8 cellular contexts compared by ENCODE assay signal in the genomic region with DNA sequence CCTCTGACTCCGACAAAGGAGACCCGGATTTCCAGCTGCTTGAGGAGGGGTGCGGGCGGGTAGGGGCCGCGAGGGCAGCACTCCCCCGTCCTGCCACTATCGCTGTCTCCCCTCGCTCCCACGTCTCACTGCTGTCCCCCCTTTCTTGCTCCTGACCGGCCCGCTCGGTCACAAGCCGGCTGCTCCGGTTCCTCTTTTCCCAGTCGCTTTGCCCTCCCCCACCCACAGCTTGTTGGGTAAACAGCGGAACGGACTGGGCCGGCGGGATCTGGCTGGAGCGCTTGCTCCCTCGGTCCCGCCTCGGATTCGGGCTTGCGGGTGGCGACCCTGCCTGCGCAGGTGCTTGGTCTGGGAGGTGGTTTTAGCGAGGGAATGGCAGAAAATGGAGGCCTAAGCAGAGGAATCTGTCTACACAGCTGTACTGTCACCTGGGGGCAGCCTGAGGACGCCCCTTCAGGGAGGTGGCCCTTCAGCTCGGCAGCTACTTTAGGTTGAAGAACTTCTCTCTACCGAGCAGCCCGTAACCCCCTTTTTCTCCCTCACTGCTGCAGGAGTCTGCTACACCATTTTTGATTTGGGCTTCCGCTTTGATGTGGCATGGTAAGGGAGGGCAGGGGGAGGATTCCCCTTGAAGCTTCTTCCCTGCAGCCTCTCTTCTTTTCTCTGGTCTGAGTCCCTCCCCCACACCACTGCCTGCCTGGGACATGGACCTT. TPM values are rescaled to one million over a fixed set of nuclear protein-coding genes. Genes with fewer than 3 reads are reported as not detected.
DNase-seq lines count a peak whose midpoint lies in the region; ATAC-seq and TF ChIP-seq lines count a peak whose summit lies in the region.

No MANE protein-coding gene starts in this region.

- CTCF ChIA-PET in activated B cell treated with CpG ODN at 0.5 μM for 24 hours (lab: Charles Lee) = interaction anchor here (0.7 kb wide), 1 partner anchor 62 kb away, joined by 3 read pairs; no protein-coding TSS in a partner anchor

- H3K4me1 ChIP-seq in HUES48 (ENCODE audit: control insufficient read depth, insufficient read depth, low read length) (peaks cover 21% of the 10 kb centered on the region), mucosa of stomach (ENCODE audit: control insufficient read depth, insufficient read depth, low read length) (peaks cover 42% of the 10 kb centered on the region), urinary bladder (ENCODE audit: insufficient read depth) (no peaks in the 10 kb centered on the region)

- POLR2A ChIA-PET in activated B cell treated with CpG ODN at 0.5 μM for 24 hours (lab: Charles Lee) = interaction anchor here (0.5 to 3.3 kb wide), 15 partner anchors 9 to 325 kb away, joined by 3 to 23 read pairs (median 5); partner anchors contain the start of genes CCDC24, DMAP1, IPO13 and KDM4A

- peak overlapping the region; percentile 91 for H3K27ac Mint-ChIP-seq in activated B cell treated with CpG ODN at 0.5 μM for 24 hours

- no peak for TF ChIP-seq CTCF in activated B cell treated with CpG ODN at 0.5 μM for 24 hours (IDR thresholded peaks at IDR 0.05)
- TF ChIP-seq CTCF in epithelial cell of proximal tubule (conservative IDR thresholded peaks at IDR 0.05; ENCODE audit: low read depth, low read length) = no peak

- H3K9ac ChIP-seq in HUES48 (ENCODE audit: low read depth, low read length) = peak overlapping the region; percentile 88
- H3K9ac ChIP-seq in mucosa of stomach (ENCODE audit: low read length) = peak overlapping the region; percentile 90

- peaks cover 62% of the 10 kb centered on the region for H3K4me1 Mint-ChIP-seq in activated B cell treated with CpG ODN at 0.5 μM for 24 hours

- DNase-seq in DMS53 (lab: John Stamatoyannopoulos, UW) = peak; percentile 77
- DNase-seq in DMS53 treated with DMSO at 0.1 percent for 48 hours (lab: John Stamatoyannopoulos, UW; ENCODE audit: unreplicated experiment) = no peak
- peak; percentile 49 for DNase-seq in activated B cell treated with CpG ODN at 0.5 μM for 24 hours
- DNase-seq in epithelial cell of proximal tubule (ENCODE audit: low read depth) = no peak

- H3K9me3 Mint-ChIP-seq in activated B cell treated with CpG ODN at 0.5 μM for 24 hours = no peaks in the 10 kb centered on the region

- H3K4me3 Mint-ChIP-seq in activated B cell treated with CpG ODN at 0.5 μM for 24 hours = peak overlapping the region; percentile 92

- intact Hi-C loops in activated B cell treated with CpG ODN at 0.5 μM for 24 hours (cut with micrococcal nuclease) = loop anchor here (10.0 kb wide), 4 partner anchors 239 to 1641 kb away; partner anchors contain the start of genes CDC20, DMAP1, FOXJ3 and PPCS

- H3K27ac ChIP-seq in HUES48 (ENCODE audit: low read depth, low read length) = peak overlapping the region; percentile 84
- H3K27ac ChIP-seq in urinary bladder (ENCODE audit: low read depth) = peak overlapping the region; percentile 88

- peaks cover 47% of the 10 kb centered on the region for H3K36me3 Mint-ChIP-seq in activated B cell treated with CpG ODN at 0.5 μM for 24 hours (ENCODE audit: low read depth)

- H3K27me3 Mint-ChIP-seq in activated B cell treated with CpG ODN at 0.5 μM for 24 hours = no peaks in the 10 kb centered on the region

- H3K27me3 ChIP-seq in HUES48 (ENCODE audit: control insufficient read depth, insufficient read depth, low read length) = no peaks in the 10 kb centered on the region
- H3K27me3 ChIP-seq in mucosa of stomach (ENCODE audit: control insufficient read depth, insufficient read depth, low read length) = no peaks in the 10 kb centered on the region

- H3K4me3 ChIP-seq in HUES48 (ENCODE audit: low read depth, low read length) (peak overlapping the region; percentile 89), epithelial cell of proximal tubule (ENCODE audit: low read depth, low read length) (peak overlapping the region; percentile 98), mucosa of stomach (ENCODE audit: low read length) (peak overlapping the region; percentile 88), urinary bladder (ENCODE audit: low read depth, low read length) (peak overlapping the region; percentile 76)

- H3K36me3 ChIP-seq in HUES48 (ENCODE audit: control insufficient read depth, insufficient read depth, low read length) (peaks cover 44% of the 10 kb centered on the region), mucosa of stomach (ENCODE audit: control insufficient read depth, insufficient read depth, low read length) (peaks cover 6% of the 10 kb centered on the region), urinary bladder (ENCODE audit: insufficient read depth) (no peaks in the 10 kb centered on the region)

- H3K9me3 ChIP-seq in HUES48 (ENCODE audit: control insufficient read depth, insufficient read depth, low read length) (no peaks in the 10 kb centered on the region), mucosa of stomach (ENCODE audit: control insufficient read depth, low read length) (no peaks in the 10 kb centered on the region)

- WGBS in urinary bladder = 1% methylated on average over 34 of the region's 34 CpGs

- ATAC-seq in activated B cell treated with CpG ODN at 0.5 μM for 24 hours (ENCODE audit: low read depth) (peak; percentile 19), HG03139 (IDR thresholded peaks at IDR 0.05; ENCODE audit: unreplicated experiment) (no peak)

RNA-seq across cellular contexts. Expression of gene ATP6V0B, which starts 0.6 kb away (rescaled TPM):
- 75.5 and 80.9 TPM in 2 replicates for total RNA-seq in activated B cell treated with CpG ODN at 0.5 μM for 24 hours
- 139 and 262 TPM in 2 replicates for total RNA-seq in epithelial cell of proximal tubule
- total RNA-seq in urinary bladder = 44.4 TPM
- 120 TPM for polyA plus RNA-seq in urinary bladder

RNA-seq across cellular contexts. Expression of gene B4GALT2, which starts 3.6 kb away (rescaled TPM):
- 8.1 and 8.3 TPM in 2 replicates for total RNA-seq in activated B cell treated with CpG ODN at 0.5 μM for 24 hours
- 69.5 and 105 TPM in 2 replicates for total RNA-seq in epithelial cell of proximal tubule
- total RNA-seq in urinary bladder = 35.2 TPM
- 55.9 TPM for polyA plus RNA-seq in urinary bladder

RNA-seq across cellular contexts. Expression of gene DPH2, which starts 5.6 kb away (rescaled TPM):
- total RNA-seq in activated B cell treated with CpG ODN at 0.5 μM for 24 hours (47.3 and 51.6 TPM in 2 replicates), epithelial cell of proximal tubule (29.5 and 48.5 TPM in 2 replicates), urinary bladder (7.8 TPM)
- 21.7 TPM for polyA plus RNA-seq in urinary bladder

RNA-seq across cellular contexts. Expression of gene CCDC24, which starts 16.0 kb away (rescaled TPM):
- 8.1 and 15.1 TPM in 2 replicates for total RNA-seq in activated B cell treated with CpG ODN at 0.5 μM for 24 hours
- 6.6 and 7.3 TPM in 2 replicates for total RNA-seq in epithelial cell of proximal tubule
- total RNA-seq in urinary bladder = 2.8 TPM
- polyA plus RNA-seq in urinary bladder = 7.2 TPM

RNA-seq across cellular contexts. Expression of gene IPO13, which starts 28.7 kb away (rescaled TPM):
- 18.0 and 24.8 TPM in 2 replicates for total RNA-seq in activated B cell treated with CpG ODN at 0.5 μM for 24 hours
- total RNA-seq in epithelial cell of proximal tubule = 16.6 and 28.7 TPM in 2 replicates
- total RNA-seq in urinary bladder = 11.5 TPM
- 22.2 TPM for polyA plus RNA-seq in urinary bladder

Comparison
In these comparisons a context has a peak if more than half of its experiments do, and no peak if none do; other contexts are left out.
1. DNase-seq: peak in DMS53 (single experiment) and activated B cell treated with CpG ODN at 0.5 μM for 24 hours (single experiment); none in DMS53 treated with DMSO at 0.1 percent for 48 hours (single experiment) and epithelial cell of proximal tubule (single experiment).
2. Peak in every context shown above with its lines, with median percentiles within 50 percentile points of each other: H3K4me3 ChIP-seq.